ENCODE assay signal across 1 cellular context in genomic region chr16:66054095-66054494, GRCh38.
TF ChIP-seq lines count a peak whose summit lies in the region.

No MANE protein-coding gene starts in this region.

TF ChIP-seq in WTC11, 78 proteins besides CTCF, POLR2A, EP300 and RAD21 (continued from another document):
- no peak for TF ChIP-seq ARID4B (CRISPR knock-in tag; IDR thresholded peaks at IDR 0.05; ENCODE audit: borderline replicate concordance)
- no peak for TF ChIP-seq TEAD4 (CRISPR knock-in tag; IDR thresholded peaks at IDR 0.05)
- no peak for TF ChIP-seq FOXJ3 (CRISPR knock-in tag; IDR thresholded peaks at IDR 0.05; ENCODE audit: borderline replicate concordance)
- no peak for TF ChIP-seq SOX15 (CRISPR knock-in tag; IDR thresholded peaks at IDR 0.05)
- TF ChIP-seq ZNF263 (CRISPR knock-in tag; IDR thresholded peaks at IDR 0.05; ENCODE audit: low read depth), result no peak
- TF ChIP-seq NFYB (CRISPR knock-in tag; conservative IDR thresholded peaks at IDR 0.05; ENCODE audit: low read depth), result no peak
- no peak for TF ChIP-seq MYBL2 (CRISPR knock-in tag; IDR thresholded peaks at IDR 0.05)
- TF ChIP-seq FOXP4 (CRISPR knock-in tag; IDR thresholded peaks at IDR 0.05), result no peak; the same call in 1 of the 2 replicates
- no peak for TF ChIP-seq NFATC4 (CRISPR knock-in tag; IDR thresholded peaks at IDR 0.05)
- no peak for TF ChIP-seq STAT6 (CRISPR knock-in tag; conservative IDR thresholded peaks at IDR 0.05; ENCODE audit: low read depth)
- TF ChIP-seq E2F5 (CRISPR knock-in tag; IDR thresholded peaks at IDR 0.05), result no peak
- TF ChIP-seq ZNF416 (CRISPR knock-in tag; IDR thresholded peaks at IDR 0.05), result no peak
- TF ChIP-seq ZNF219 (CRISPR knock-in tag; IDR thresholded peaks at IDR 0.05; ENCODE audit: borderline replicate concordance), result no peak
- no peak for TF ChIP-seq ZBTB21 (CRISPR knock-in tag; IDR thresholded peaks at IDR 0.05; ENCODE audit: borderline replicate concordance)
TF ChIP-seq in WTC11: peak in this region for 0.
